ENCODE assay signal across 14 cellular contexts in genomic region chr17:64679710-64680216, GRCh38. TPM values are rescaled to one million over a fixed set of nuclear protein-coding genes. Genes with fewer than 3 reads are reported as not detected.
A peak's percentile ranks its signal among the peaks of the same experiment; 100 is the strongest.
DNase-seq lines count a peak whose midpoint lies in the region; ATAC-seq and TF ChIP-seq lines count a peak whose summit lies in the region.
"Had no signal": no experiment of that assay in that cellular context is flagged by ENCODE, and none has a peak within 500 bp of the region (broad histone marks: within the 10 kb centered on the region; RNA-seq: fewer than 3 reads in every experiment).

No MANE protein-coding gene starts in this region.

- peak overlapping the region; percentile 100 for H3K4ac ChIP-seq in IMR-90 (ENCODE audit: low read depth, low read length)

- H3K27me3 ChIP-seq in IMR-90 (ENCODE audit: control insufficient read depth, insufficient read depth, low read length) (no peaks in the 10 kb centered on the region), mammary epithelial cell (ENCODE audit: insufficient read depth, low read length) (no peaks in the 10 kb centered on the region), lower lobe of right lung (ENCODE audit: low read depth) (no peaks in the 10 kb centered on the region)
- H3K27me3 ChIP-seq: left lung had no signal

- H4K91ac ChIP-seq in IMR-90 (ENCODE audit: insufficient read depth, low read depth, low read length): peak overlapping the region; percentile 100

- H3K4me3 Mint-ChIP-seq in activated CD8-positive, alpha-beta T cell treated with anti-CD3 and anti-CD28 coated beads for 36 hours: no peak overlapping the region
- H3K4me3 Mint-ChIP-seq: dendritic cell treated with granulocyte-macrophage colony-stimulating factor and Interleukin-4, amounts not matched to agents 40 ng/mL and 50 ng/mL, for 4 days had no signal

- no peaks in the 10 kb centered on the region for H3K9me3 ChIP-seq in IMR-90 (ENCODE audit: control insufficient read depth, insufficient read depth, low read length)
- H3K9me3 ChIP-seq in mammary epithelial cell (replicated peaks; ENCODE audit: insufficient read depth, low read length): no peaks in the 10 kb centered on the region
- H3K9me3 ChIP-seq in lower lobe of right lung: no peaks in the 10 kb centered on the region
- H3K9me3 ChIP-seq: left lung had no signal

- H3K36me3 ChIP-seq in IMR-90 (ENCODE audit: control insufficient read depth, insufficient read depth, low read length) (no peaks in the 10 kb centered on the region), mammary epithelial cell (ENCODE audit: insufficient read depth, low read length) (no peaks in the 10 kb centered on the region), lower lobe of right lung (no peaks in the 10 kb centered on the region)
- H3K36me3 ChIP-seq: left lung had no signal

- no peaks in the 10 kb centered on the region for H3K79me2 ChIP-seq in mammary epithelial cell (ENCODE audit: insufficient read depth, low read length)

- H3K23ac ChIP-seq in IMR-90 (ENCODE audit: low read depth, low read length): peak overlapping the region; percentile 99

- dilution Hi-C loops in IMR-90 (cut with HindIII; ENCODE audit: low sequenced_read_pairs, unreplicated experiment) (no loop called here), mammary epithelial cell (cut with HindIII; ENCODE audit: low sequenced_read_pairs) (no loop called here)

- intact Hi-C loops in IMR-90 (cut with micrococcal nuclease) (loop anchor here (5.0 kb wide), 1 partner anchor 58 kb away; no protein-coding TSS in a partner anchor), mammary epithelial cell (cut with micrococcal nuclease) (loop anchor here (1.0 kb wide), 3 partner anchors 9 to 28 kb away; partner anchors contain the start of gene SMURF2), lower lobe of right lung (cut with DNase I) (no loop called here)
- intact Hi-C loops in activated CD8-positive, alpha-beta T cell treated with anti-CD3 and anti-CD28 coated beads for 36 hours (cut with micrococcal nuclease): no loop called here

- H2BK120ac ChIP-seq in IMR-90 (ENCODE audit: low read depth, low read length): peak overlapping the region; percentile 100

- peak overlapping the region; percentile 94 for H3K9ac ChIP-seq in IMR-90 (ENCODE audit: low read depth, low read length)
- peak overlapping the region; percentile 13 for H3K9ac ChIP-seq in mammary epithelial cell (ENCODE audit: insufficient read depth, low read length)

- H4K20me1 ChIP-seq in IMR-90 (ENCODE audit: insufficient read depth, low read length): no peaks in the 10 kb centered on the region
- H4K20me1 ChIP-seq in mammary epithelial cell (ENCODE audit: insufficient read depth, low read length): no peaks in the 10 kb centered on the region

- TF ChIP-seq CTCF in AG09319 (IDR thresholded peaks at IDR 0.05; ENCODE audit: low read depth, low read length) (no peak), IMR-90 (conservative IDR thresholded peaks at IDR 0.05; ENCODE audit: low read depth, low read length) (no peak), mammary epithelial cell (conservative IDR thresholded peaks at IDR 0.05 in 1 of 2, IDR thresholded peaks at IDR 0.05 in 1 of 2; ENCODE audit: extremely low read depth in 1 of 2, insufficient read depth in 1 of 2, low read depth in 1 of 2, low read length in 2 of 2) (no peak), lower lobe of right lung (IDR thresholded peaks at IDR 0.05) (no peak)
- no peak for TF ChIP-seq CTCF in activated CD8-positive, alpha-beta T cell treated with anti-CD3 and anti-CD28 coated beads for 36 hours (IDR thresholded peaks at IDR 0.05)

- peaks cover 24 to 45% of the 10 kb centered on the region in 2 experiments for H3K79me1 ChIP-seq in IMR-90 (ENCODE audit: low read depth in 1 of 2, low read length in 2 of 2)

- H3K4me2 ChIP-seq in IMR-90 (ENCODE audit: low read depth, low read length): peak overlapping the region; percentile 84
- peak overlapping the region; percentile 77 for H3K4me2 ChIP-seq in mammary epithelial cell (ENCODE audit: insufficient read depth, low read depth, low read length)

- H3K56ac ChIP-seq in IMR-90 (ENCODE audit: extremely low read depth, insufficient read depth, low read length): peak overlapping the region; percentile 100

- peak; percentile 78 for ATAC-seq in IMR-90 (ENCODE audit: low read depth)
- ATAC-seq in activated CD8-positive, alpha-beta T cell treated with anti-CD3 and anti-CD28 coated beads for 36 hours: no peak
- no peak for ATAC-seq in activated naive CD4-positive, alpha-beta T cell treated with anti-CD3 and anti-CD28 coated beads, Interleukin-2, amount 50 U/mL, for 72 hours
- ATAC-seq in lower lobe of right lung: no peak
- ATAC-seq: left lung had no signal

- no peaks in the 10 kb centered on the region for H3K36me3 Mint-ChIP-seq in activated CD8-positive, alpha-beta T cell treated with anti-CD3 and anti-CD28 coated beads for 36 hours (ENCODE audit: low read depth)
- H3K36me3 Mint-ChIP-seq in activated naive CD4-positive, alpha-beta T cell treated with anti-CD3 and anti-CD28 coated beads, Interleukin-2, amount 50 U/mL, for 72 hours: no peaks in the 10 kb centered on the region

- peak overlapping the region; percentile 100 for H2BK20ac ChIP-seq in IMR-90 (ENCODE audit: low read depth, low read length)

- peak overlapping the region; percentile 100 for H3K14ac ChIP-seq in IMR-90 (replicated peaks; ENCODE audit: low read depth, low read length)

- H3K18ac ChIP-seq in IMR-90 (ENCODE audit: low read depth, low read length): peak overlapping the region; percentile 98

- H3K9me1 ChIP-seq in IMR-90 (ENCODE audit: insufficient read depth, low read length): peaks cover 20% of the 10 kb centered on the region

- H3K9me3 Mint-ChIP-seq in activated CD8-positive, alpha-beta T cell treated with anti-CD3 and anti-CD28 coated beads for 36 hours: no peaks in the 10 kb centered on the region
- no peaks in the 10 kb centered on the region for H3K9me3 Mint-ChIP-seq in activated naive CD4-positive, alpha-beta T cell treated with anti-CD3 and anti-CD28 coated beads, Interleukin-2, amount 50 U/mL, for 72 hours
- H3K9me3 Mint-ChIP-seq: dendritic cell treated with granulocyte-macrophage colony-stimulating factor and Interleukin-4, amounts not matched to agents 40 ng/mL and 50 ng/mL, for 4 days had no signal

- in situ Hi-C loops in IMR-90 (cut with MboI; ENCODE audit: low sequenced_read_pairs): no loop called here
- in situ Hi-C loops in mammary epithelial cell (cut with MboI; ENCODE audit: low sequenced_read_pairs in 2 of 2): no loop called here

- H3K4me1 ChIP-seq in IMR-90 (ENCODE audit: control insufficient read depth, insufficient read depth, low read length) (peaks cover 28% of the 10 kb centered on the region), mammary epithelial cell (ENCODE audit: insufficient read depth, low read length) (peaks cover 28% of the 10 kb centered on the region), lower lobe of right lung (no peaks in the 10 kb centered on the region)
- H3K4me1 ChIP-seq: left lung had no signal

- POLR2A ChIA-PET in IMR-90 (lab: Charles Lee; ENCODE audit: unreplicated experiment): interaction anchor here (0.6 to 0.8 kb wide), 4 partner anchors 22 to 112 kb away, joined by 3 to 10 read pairs (median 3); no protein-coding TSS in a partner anchor
- POLR2A ChIA-PET in activated CD8-positive, alpha-beta T cell treated with anti-CD3 and anti-CD28 coated beads for 36 hours (lab: Charles Lee): no interaction called here

- peak overlapping the region; percentile 80 for H2AK9ac ChIP-seq in IMR-90 (replicated peaks; ENCODE audit: low read depth, low read length, poor library complexity)

- peak overlapping the region; percentile 91 for H3K27ac ChIP-seq in IMR-90 (ENCODE audit: insufficient read depth, low read length)
- H3K27ac ChIP-seq in mammary epithelial cell (ENCODE audit: insufficient read depth, low read depth, low read length): peak overlapping the region; percentile 87
- no peak overlapping the region for H3K27ac ChIP-seq in lower lobe of right lung
- H3K27ac ChIP-seq: left lung had no signal

- no peak overlapping the region for H3K27ac Mint-ChIP-seq in activated CD8-positive, alpha-beta T cell treated with anti-CD3 and anti-CD28 coated beads for 36 hours
- no peak overlapping the region for H3K27ac Mint-ChIP-seq in activated naive CD4-positive, alpha-beta T cell treated with anti-CD3 and anti-CD28 coated beads, Interleukin-2, amount 50 U/mL, for 72 hours
- H3K27ac Mint-ChIP-seq: dendritic cell treated with granulocyte-macrophage colony-stimulating factor and Interleukin-4, amounts not matched to agents 40 ng/mL and 50 ng/mL, for 4 days had no signal

- H2AK5ac ChIP-seq in IMR-90 (ENCODE audit: low read depth, low read length): peak overlapping the region; percentile 98

- no peak; the same call in 1 of the 2 replicates for TF ChIP-seq RAD21 in IMR-90 (IDR thresholded peaks at IDR 0.05; ENCODE audit: low read length)

- CTCF ChIA-PET in IMR-90 (lab: Yijun Ruan, JAX) (interaction anchor here (0.5 to 1.0 kb wide), 3 partner anchors 8 to 28 kb away, joined by 4 to 7 read pairs (median 4); no protein-coding TSS in a partner anchor), mammary epithelial cell (lab: Charles Lee; ENCODE audit: low non-redundant PET) (no interaction called here)
- CTCF ChIA-PET in activated CD8-positive, alpha-beta T cell treated with anti-CD3 and anti-CD28 coated beads for 36 hours (lab: Charles Lee): interaction anchor here (1.1 kb wide), 1 partner anchor 57 kb away, joined by 3 read pairs; no protein-coding TSS in a partner anchor

- H2AFZ ChIP-seq in IMR-90 (replicated peaks; ENCODE audit: low read length, poor library complexity): peak overlapping the region; percentile 28
- peak overlapping the region; percentile 60 for H2AFZ ChIP-seq in mammary epithelial cell (ENCODE audit: low read depth, low read length)

- H3K4me3 ChIP-seq in IMR-90 (ENCODE audit: insufficient read depth, low read depth, low read length): peak overlapping the region; percentile 40; the same call in 1 of the 2 replicates
- no peak overlapping the region for H3K4me3 ChIP-seq in mammary epithelial cell (replicated peaks in 1 of 3; ENCODE audit: insufficient read depth in 1 of 3, low read depth in 2 of 3, low read length in 3 of 3)
- no peak overlapping the region for H3K4me3 ChIP-seq in lower lobe of right lung
- H3K4me3 ChIP-seq: left lung had no signal

- peak; percentile 98 for DNase-seq in AG09319 (ENCODE audit: extremely low read depth, low read depth)
- peak; percentile 99 for DNase-seq in IMR-90
- peak; percentile 98 for DNase-seq in mammary epithelial cell
- peak; percentile 98 for DNase-seq in kidney glomerular epithelial cell (lab: John Stamatoyannopoulos, UW)
- no peak for DNase-seq in activated CD8-positive, alpha-beta T cell treated with anti-CD3 and anti-CD28 coated beads for 36 hours
- no peak for DNase-seq in nucleus accumbens (lab: John Stamatoyannopoulos, UW)
- DNase-seq in activated naive CD4-positive, alpha-beta T cell treated with anti-CD3 and anti-CD28 coated beads, Interleukin-2, amount 50 U/mL, for 72 hours (ENCODE audit: low spot score in 2 of 2): no peak
- no peak for DNase-seq in lower lobe of right lung
- DNase-seq: activated T-cell treated with anti-CD3 and anti-CD28 coated beads, Interleukin-2, amount 50 U/mL, for 1 hour; left lung; NCI-H2107; stimulated activated CD4-positive, alpha-beta T cell treated with anti-CD3 and anti-CD28 coated beads, Interleukin-15, amount 100 ng/mL, for 24 hours; substantia nigra had no signal

- H3K27me3 Mint-ChIP-seq in activated CD8-positive, alpha-beta T cell treated with anti-CD3 and anti-CD28 coated beads for 36 hours: no peaks in the 10 kb centered on the region
- H3K27me3 Mint-ChIP-seq: dendritic cell treated with granulocyte-macrophage colony-stimulating factor and Interleukin-4, amounts not matched to agents 40 ng/mL and 50 ng/mL, for 4 days had no signal

- peak overlapping the region; percentile 95 for H2BK15ac ChIP-seq in IMR-90 (ENCODE audit: low read depth, low read length)

- peak overlapping the region; percentile 93 for H4K5ac ChIP-seq in IMR-90 (ENCODE audit: low read depth, low read length)

- no peak; the same call in 1 of the 2 replicates for TF ChIP-seq POLR2A in IMR-90 (IDR thresholded peaks at IDR 0.05; ENCODE audit: low read depth, low read length)

- BruUV-seq in IMR-90 (replicated peaks; lab: Mats Ljungman, UMichigan): no TSS peak
- no TSS peak for BruUV-seq in mammary epithelial cell (replicated peaks; lab: Mats Ljungman, UMichigan)

- WGBS in IMR-90 (ENCODE audit: extremely low coverage in 2 of 2, insufficient read length in 1 of 2), 2 experiments: 0% methylated on average over 1 of the region's 10 CpGs; no CpG with 5 or more reads in 1 of the 2 experiments
- WGBS in mammary epithelial cell (ENCODE audit: low coverage, missing lambda C conversion rate): 2% methylated on average over 10 of the region's 10 CpGs

- H3K4me1 Mint-ChIP-seq in activated CD8-positive, alpha-beta T cell treated with anti-CD3 and anti-CD28 coated beads for 36 hours (ENCODE audit: low read depth): no peaks in the 10 kb centered on the region

- H2BK5ac ChIP-seq in IMR-90 (ENCODE audit: low read depth, low read length, poor library complexity, severe bottlenecking): peak overlapping the region; percentile 100

- H4K8ac ChIP-seq in IMR-90 (ENCODE audit: low read depth in 2 of 2, low read length in 2 of 2): peak overlapping the region; percentile 87 to 100

RNA-seq across cellular contexts. Expression of gene SMURF2, which starts 17.7 kb away (rescaled TPM):
- total RNA-seq in IMR-90 (2012; rRNA removed) (736 and 774 TPM in 2 replicates), mammary epithelial cell (10 to 100 TPM; 68.7 to 93.7 TPM), lower lobe of right lung (39.6 TPM)
- polyA plus RNA-seq in IMR-90 (2012; rRNA removed) (119 and 131 TPM in 2 replicates), mammary epithelial cell (33.2 TPM)
- 23.6 and 30.3 TPM in 2 replicates for polyA plus RNA-seq in IMR-90 (2012; cell fraction: cytosol; rRNA removed)
- 34.4 and 346 TPM in 2 replicates for polyA plus RNA-seq in IMR-90 (2012; cell fraction: nucleus; rRNA removed; ENCODE audit: low replicate concordance)
- polyA minus RNA-seq in mammary epithelial cell: 86.5 TPM
- total RNA-seq in activated CD8-positive, alpha-beta T cell treated with anti-CD3 and anti-CD28 coated beads for 36 hours: 10 to 100 TPM; 13.8 to 13.9 TPM
- total RNA-seq in activated naive CD4-positive, alpha-beta T cell treated with anti-CD3 and anti-CD28 coated beads, Interleukin-2, amount 50 U/mL, for 72 hours: 10 to 100 TPM; 14.9 to 16.0 TPM

Comparison
In these comparisons a context has a peak if more than half of its experiments do, and no peak if none do; other contexts are left out.
1. DNase-seq: peak in AG09319 (single experiment), IMR-90 (single experiment), mammary epithelial cell (single experiment) and kidney glomerular epithelial cell (single experiment); none in activated CD8-positive, alpha-beta T cell treated with anti-CD3 and anti-CD28 coated beads for 36 hours (single experiment), nucleus accumbens (0 of 56), activated naive CD4-positive, alpha-beta T cell treated with anti-CD3 and anti-CD28 coated beads, Interleukin-2, amount 50 U/mL, for 72 hours (0 of 2) and lower lobe of right lung (single experiment).
2. intact Hi-C loops: an anchor here in IMR-90 (5.0 kb wide) and mammary epithelial cell (1.0 kb wide); none called in activated CD8-positive, alpha-beta T cell treated with anti-CD3 and anti-CD28 coated beads for 36 hours and lower lobe of right lung.